In genomic region chr11:45145421-45146071, GRCh38 we compare ENCODE assay signal across 8 cellular contexts. TPM values are rescaled to one million over a fixed set of nuclear protein-coding genes. Genes with fewer than 3 reads are reported as not detected.
DNase-seq lines count a peak whose midpoint lies in the region; ATAC-seq and TF ChIP-seq lines count a peak whose summit lies in the region.

No MANE protein-coding gene starts in this region.

- DNase-seq in SK-N-SH (no peak), T-helper 17 cell (no peak), fibroblast of gingiva (ENCODE audit: low read depth) (peak; percentile 37), KBM-7 (no peak), NCI-H2196 treated with DMSO at 0.1 percent for 48 hours (lab: John Stamatoyannopoulos, UW; ENCODE audit: unreplicated experiment) (no peak)

- TF ChIP-seq CTCF in SK-N-SH (IDR thresholded peaks at IDR 0.05), result no peak
- no peak for TF ChIP-seq CTCF in nephron (IDR thresholded peaks at IDR 0.05; ENCODE audit: unreplicated experiment in 3 of 3)

- H3K4me1 ChIP-seq in SK-N-SH (ENCODE audit: control insufficient read depth in 1 of 2, insufficient read depth in 2 of 2, low read depth in 1 of 2, low read length in 1 of 2), result peaks cover 15 to 16% of the 10 kb centered on the region in 2 experiments; a peak in 2 of 4 replicates

- TF ChIP-seq RAD21 in SK-N-SH (IDR thresholded peaks at IDR 0.05; ENCODE audit: low read length), result no peak

- peaks cover 5% of the 10 kb centered on the region for H3K27me3 Mint-ChIP-seq in T-helper 17 cell
- peaks cover 49% of the 10 kb centered on the region for H3K27me3 Mint-ChIP-seq in nephron (ENCODE audit: low read depth)

- POLR2A ChIA-PET in SK-N-SH (lab: Yijun Ruan, JAX), result no interaction called here

- peaks cover 6% of the 10 kb centered on the region for H3F3A ChIP-seq in SK-N-SH (replicated peaks; ENCODE audit: insufficient read depth)

- peaks cover 10% of the 10 kb centered on the region; the same call in 1 of the 2 replicates for H3K79me2 ChIP-seq in SK-N-SH (ENCODE audit: insufficient read depth)

- 74% methylated on average over 22 of the region's 22 CpGs for WGBS in SK-N-SH (ENCODE audit: low lambda C conversion rate)

- in situ Hi-C loops in KBM-7 (cut with MboI; ENCODE audit: low pct_unique_long_range_greater_than_20kb, low sequenced_read_pairs), result no loop called here

- ATAC-seq in SK-N-SH treated with all-trans-retinoic acid at 6 μM for 48 hours (no peak), T-helper 17 cell (no peak), GM21390 (IDR thresholded peaks at IDR 0.05; ENCODE audit: unreplicated experiment) (no peak)

- H3K9ac ChIP-seq in SK-N-SH, result peak overlapping the region; percentile 99

- H3K4me2 ChIP-seq in SK-N-SH, result peak overlapping the region; percentile 81

- H3K27me3 ChIP-seq in SK-N-SH (ENCODE audit: insufficient read depth), result no peaks in the 10 kb centered on the region; the same call in 1 of the 2 replicates

- peak overlapping the region; percentile 92 for H3K4me3 Mint-ChIP-seq in T-helper 17 cell
- H3K4me3 Mint-ChIP-seq in nephron, result peak overlapping the region; percentile 94 to 97 (median 95)

- no peak for TF ChIP-seq EP300 in SK-N-SH (IDR thresholded peaks at IDR 0.05; ENCODE audit: borderline replicate concordance in 1 of 2, low read depth in 1 of 2, low read length in 1 of 2)

- no peaks in the 10 kb centered on the region for H3K9me2 ChIP-seq in SK-N-SH

- CTCF ChIA-PET in SK-N-SH (lab: Yijun Ruan, JAX), result interaction anchor here (0.9 kb wide), 1 partner anchor 34 kb away, joined by 3 read pairs; no protein-coding TSS in a partner anchor

- no peaks in the 10 kb centered on the region for H4K20me1 ChIP-seq in SK-N-SH (ENCODE audit: insufficient read depth)

- peak overlapping the region; percentile 95 to 98; a peak in 3 of 4 replicates for H3K27ac ChIP-seq in SK-N-SH (ENCODE audit: low read depth in 2 of 2, low read length in 1 of 2)

- H3K27ac Mint-ChIP-seq in T-helper 17 cell (peak overlapping the region; percentile 88), nephron (peak overlapping the region; percentile 98)

- H3K36me3 ChIP-seq in SK-N-SH (replicated peaks in 1 of 2; ENCODE audit: control insufficient read depth in 1 of 2, insufficient read depth in 2 of 2, low read length in 1 of 2), result no peaks in the 10 kb centered on the region

- peak overlapping the region; percentile 81 to 98 for H3K4me3 ChIP-seq in SK-N-SH (ENCODE audit: low read depth in 2 of 2, low read length in 1 of 2)

- peak overlapping the region; percentile 100 for H2AFZ ChIP-seq in SK-N-SH (ENCODE audit: low read depth)

- no peaks in the 10 kb centered on the region for H3K9me3 ChIP-seq in SK-N-SH
- no peaks in the 10 kb centered on the region for H3K9me3 ChIP-seq in T-helper 17 cell (ENCODE audit: control insufficient read depth, low read length, poor library complexity, severe bottlenecking)

- H3K36me3 Mint-ChIP-seq in T-helper 17 cell (ENCODE audit: low read depth) (peaks cover 5% of the 10 kb centered on the region), nephron (ENCODE audit: low read depth) (peaks cover 4% of the 10 kb centered on the region)

- peaks cover 32% of the 10 kb centered on the region for H3K4me1 Mint-ChIP-seq in T-helper 17 cell
- peaks cover 51% of the 10 kb centered on the region for H3K4me1 Mint-ChIP-seq in nephron

- H3K9me3 Mint-ChIP-seq in nephron, result no peaks in the 10 kb centered on the region

TF ChIP-seq in SK-N-SH, 30 proteins besides CTCF, POLR2A, EP300 and RAD21:
- TF ChIP-seq POLR2AphosphoS5 (IDR thresholded peaks at IDR 0.05; ENCODE audit: low read depth, low read length), result no peak
TF ChIP-seq in SK-N-SH: peak in this region for 0.

TF ChIP-seq in SK-N-SH treated with all-trans-retinoic acid at 6 μM for 48 hours, 23 proteins besides CTCF, POLR2A, EP300 and RAD21:
- TF ChIP-seq ZNF565 (CRISPR knock-in tag; conservative IDR thresholded peaks at IDR 0.05; ENCODE audit: low read depth) (no peak), ZNF70 (CRISPR knock-in tag; IDR thresholded peaks at IDR 0.05) (no peak), PPARA (CRISPR knock-in tag; IDR thresholded peaks at IDR 0.05; ENCODE audit: borderline replicate concordance) (no peak), ZC3H10 (CRISPR knock-in tag; IDR thresholded peaks at IDR 0.05) (no peak), POU6F1 (CRISPR knock-in tag; IDR thresholded peaks at IDR 0.05; ENCODE audit: borderline replicate concordance, low read depth) (no peak), TCF4 (CRISPR knock-in tag; IDR thresholded peaks at IDR 0.05; ENCODE audit: borderline replicate concordance) (no peak), BACH2 (CRISPR knock-in tag; IDR thresholded peaks at IDR 0.05; ENCODE audit: borderline replicate concordance) (no peak)

RNA-seq across cellular contexts. Expression of gene PRDM11, which starts 0.9 kb away (rescaled TPM):
- polyA plus RNA-seq in SK-N-SH (2012; rRNA removed), result 3.8 and 4.5 TPM in 2 replicates
- 2.2 and 3.6 TPM in 2 replicates for polyA plus RNA-seq in SK-N-SH (2012; cell fraction: cytosol; rRNA removed)
- 7.5 and 8.0 TPM in 2 replicates for polyA plus RNA-seq in SK-N-SH (2012; cell fraction: nucleus; rRNA removed)
- 1 to 10 TPM; 4.6 to 6.5 TPM for total RNA-seq in T-helper 17 cell
